18 cellular contexts compared by ENCODE assay signal in genomic region chr9:131868766-131869165, GRCh38.
DNase-seq lines count a peak whose midpoint lies in the region; ATAC-seq and TF ChIP-seq lines count a peak whose summit lies in the region.
"Had no signal": no experiment of that assay in that cellular context is flagged by ENCODE, and none has a peak within 500 bp of the region (broad histone marks: within the 10 kb centered on the region; RNA-seq: fewer than 3 reads in every experiment).

No MANE protein-coding gene starts in this region.

- H3K4me1 Mint-ChIP-seq in HFFc6 (ENCODE audit: low read depth) = no peaks in the 10 kb centered on the region
- H3K4me1 Mint-ChIP-seq: activated naive CD8-positive, alpha-beta T cell treated with anti-CD3 and anti-CD28 coated beads, Interleukin-2, amount 10 ng/mL, durations not matched to agents 7 days and 5 days; CD4-positive, CD25-positive, alpha-beta regulatory T cell; central memory CD8-positive, alpha-beta T cell had no signal

- H3K36me3 Mint-ChIP-seq in HFFc6 (ENCODE audit: low read depth) = no peaks in the 10 kb centered on the region; the same call in 1 of the 2 replicates
- H3K36me3 Mint-ChIP-seq: activated naive CD8-positive, alpha-beta T cell treated with anti-CD3 and anti-CD28 coated beads, Interleukin-2, amount 10 ng/mL, durations not matched to agents 7 days and 5 days; natural killer cell treated with Interleukin-12 subunit alpha and Interleukin-12 subunit beta and Interleukin-15 and Interleukin-18, amount 100 ng/mL, for 72 hours had no signal

- peak; percentile 51; the same call in 1 of the 3 replicates for ATAC-seq in SK-N-SH treated with all-trans-retinoic acid at 6 μM for 48 hours
- no peak for ATAC-seq in GM19463 (IDR thresholded peaks at IDR 0.05; ENCODE audit: unreplicated experiment)
- ATAC-seq: natural killer cell treated with Interleukin-12 subunit alpha and Interleukin-12 subunit beta and Interleukin-15 and Interleukin-18, amount 100 ng/mL, for 72 hours had no signal

- H3K27me3 Mint-ChIP-seq in HFFc6 (ENCODE audit: insufficient read depth) = peaks cover 1% of the 10 kb centered on the region
- H3K27me3 Mint-ChIP-seq: activated naive CD8-positive, alpha-beta T cell treated with anti-CD3 and anti-CD28 coated beads, Interleukin-2, amount 10 ng/mL, durations not matched to agents 7 days and 5 days; activated T-cell treated with anti-CD3 and anti-CD28 coated beads, Interleukin-2, amount 50 U/mL, for 24 hours; CD4-positive, CD25-positive, alpha-beta regulatory T cell; central memory CD8-positive, alpha-beta T cell; natural killer cell treated with Interleukin-12 subunit alpha and Interleukin-12 subunit beta and Interleukin-15 and Interleukin-18, amount 100 ng/mL, for 72 hours; stimulated activated naive CD8-positive, alpha-beta T cell treated with anti-CD3 and anti-CD28 coated beads, Interleukin-15, Interleukin-2, amounts not matched to agents 100 ng/mL and 50 ng/mL, for 24 hours had no signal

- DNase-seq in DMS 273 (lab: John Stamatoyannopoulos, UW; ENCODE audit: unreplicated experiment) (peak; percentile 19), DMS 273 treated with DMSO at 0.1 percent for 48 hours (lab: John Stamatoyannopoulos, UW) (no peak), fibroblast of peridontal ligament (ENCODE audit: extremely low read depth) (peak; percentile 80), pons (ENCODE audit: low spot score) (peak; percentile 61), DMS153 (lab: John Stamatoyannopoulos, UW) (no peak), HFFc6 (no peak)
- DNase-seq: activated naive CD8-positive, alpha-beta T cell treated with anti-CD3 and anti-CD28 coated beads, Interleukin-2, amount 10 ng/mL, durations not matched to agents 7 days and 5 days; activated T-cell treated with anti-CD3 and anti-CD28 coated beads, Interleukin-2, amount 50 U/mL, for 24 hours; CD4-positive, CD25-positive, alpha-beta regulatory T cell; KG1; mammary epithelial cell; NCI-H146; NCI-H526 had no signal

- TF ChIP-seq CTCF in HFFc6 (IDR thresholded peaks at IDR 0.05) = no peak

- H3K9me3 Mint-ChIP-seq in HFFc6 = no peaks in the 10 kb centered on the region
- H3K9me3 Mint-ChIP-seq: activated naive CD8-positive, alpha-beta T cell treated with anti-CD3 and anti-CD28 coated beads, Interleukin-2, amount 10 ng/mL, durations not matched to agents 7 days and 5 days; activated T-cell treated with anti-CD3 and anti-CD28 coated beads, Interleukin-2, amount 50 U/mL, for 24 hours; CD4-positive, CD25-positive, alpha-beta regulatory T cell; central memory CD8-positive, alpha-beta T cell; natural killer cell treated with Interleukin-12 subunit alpha and Interleukin-12 subunit beta and Interleukin-15 and Interleukin-18, amount 100 ng/mL, for 72 hours; stimulated activated naive CD8-positive, alpha-beta T cell treated with anti-CD3 and anti-CD28 coated beads, Interleukin-15, Interleukin-2, amounts not matched to agents 100 ng/mL and 50 ng/mL, for 24 hours had no signal

- no peak overlapping the region for H3K4me3 Mint-ChIP-seq in HFFc6
- H3K4me3 Mint-ChIP-seq: activated naive CD8-positive, alpha-beta T cell treated with anti-CD3 and anti-CD28 coated beads, Interleukin-2, amount 10 ng/mL, durations not matched to agents 7 days and 5 days; activated T-cell treated with anti-CD3 and anti-CD28 coated beads, Interleukin-2, amount 50 U/mL, for 24 hours; CD4-positive, CD25-positive, alpha-beta regulatory T cell; central memory CD8-positive, alpha-beta T cell; natural killer cell treated with Interleukin-12 subunit alpha and Interleukin-12 subunit beta and Interleukin-15 and Interleukin-18, amount 100 ng/mL, for 72 hours; stimulated activated naive CD8-positive, alpha-beta T cell treated with anti-CD3 and anti-CD28 coated beads, Interleukin-15, Interleukin-2, amounts not matched to agents 100 ng/mL and 50 ng/mL, for 24 hours had no signal

- H3K27ac Mint-ChIP-seq in HFFc6 = no peak overlapping the region
- H3K27ac Mint-ChIP-seq: activated naive CD8-positive, alpha-beta T cell treated with anti-CD3 and anti-CD28 coated beads, Interleukin-2, amount 10 ng/mL, durations not matched to agents 7 days and 5 days; activated T-cell treated with anti-CD3 and anti-CD28 coated beads, Interleukin-2, amount 50 U/mL, for 24 hours; CD4-positive, CD25-positive, alpha-beta regulatory T cell; natural killer cell treated with Interleukin-12 subunit alpha and Interleukin-12 subunit beta and Interleukin-15 and Interleukin-18, amount 100 ng/mL, for 72 hours; stimulated activated naive CD8-positive, alpha-beta T cell treated with anti-CD3 and anti-CD28 coated beads, Interleukin-15, Interleukin-2, amounts not matched to agents 100 ng/mL and 50 ng/mL, for 24 hours had no signal

TF ChIP-seq in SK-N-SH treated with all-trans-retinoic acid at 6 μM for 48 hours, 23 proteins besides CTCF, POLR2A, EP300 and RAD21:
- TF ChIP-seq TSHZ2 (CRISPR knock-in tag; IDR thresholded peaks at IDR 0.05) (peak; percentile 78), ZFP3 (CRISPR knock-in tag; IDR thresholded peaks at IDR 0.05) (no peak), ISL1 (CRISPR knock-in tag; IDR thresholded peaks at IDR 0.05) (no peak), ZNF8 (CRISPR knock-in tag; IDR thresholded peaks at IDR 0.05) (no peak), TCF4 (CRISPR knock-in tag; IDR thresholded peaks at IDR 0.05; ENCODE audit: borderline replicate concordance) (peak; percentile 88)

Comparison
In these comparisons a context has a peak if more than half of its experiments do, and no peak if none do; other contexts are left out.
1. DNase-seq: peak in DMS 273 (single experiment), fibroblast of peridontal ligament (single experiment) and pons (single experiment); none in DMS 273 treated with DMSO at 0.1 percent for 48 hours (single experiment), DMS153 (single experiment) and HFFc6 (single experiment).